ENCODE assay signal across 34 cellular contexts in genomic region chr6:99407076-99407475, GRCh38. TPM values are rescaled to one million over a fixed set of nuclear protein-coding genes. Genes with fewer than 3 reads are reported as not detected.
"Had no signal": no experiment of that assay in that cellular context is flagged by ENCODE, and none has a peak within 500 bp of the region (broad histone marks: within the 10 kb centered on the region; RNA-seq: fewer than 3 reads in every experiment).

No MANE protein-coding gene starts in this region.

- FAIRE-seq: colon had no signal

- H3K4me3 ChIP-seq: adrenal gland, body of pancreas, esophagus muscularis mucosa, gastrocnemius medialis, heart left ventricle had no signal

- H3K4me3 Mint-ChIP-seq: activated B cell treated with CpG ODN at 0.5 μM for 24 hours; activated CD4-positive, alpha-beta memory T cell treated with anti-CD3 and anti-CD28 coated beads, Interleukin-2, amount 10 ng/mL, durations not matched to agents 7 days and 5 days; activated CD4-positive, alpha-beta T cell treated with anti-CD3 and anti-CD28 coated beads, Interleukin-2, amount 10 ng/mL, durations not matched to agents 24 days and 14 days; activated naive CD4-positive, alpha-beta T cell treated with anti-CD3 and anti-CD28 coated beads, Interleukin-2, amount 10 ng/mL, durations not matched to agents 7 days and 5 days; activated T-cell treated with anti-CD3 and anti-CD28 coated beads, Interleukin-2, amount 50 U/mL, for 24 hours; activated T-cell treated with anti-CD3 and anti-CD28 coated beads, Interleukin-2, amount 50 U/mL, for 72 hours; effector memory CD8-positive, alpha-beta T cell; T-cell; T-helper 1 cell treated with Interleukin-12 subunit alpha and Interleukin-12 subunit beta and Interleukin-4 antibody, amounts not matched to agents 30 μg/mL and 1 μg/mL, for 36 hours; T-helper 2 cell treated with Interferon-gamma antibody and Interleukin-4, amounts not matched to agents 5 μg/mL and 100 μg/mL, for 36 hours had no signal

- H3K27ac Mint-ChIP-seq: activated B cell treated with CpG ODN at 0.5 μM for 24 hours; activated CD4-positive, alpha-beta memory T cell treated with anti-CD3 and anti-CD28 coated beads, Interleukin-2, amount 10 ng/mL, durations not matched to agents 7 days and 5 days; activated CD4-positive, alpha-beta T cell treated with anti-CD3 and anti-CD28 coated beads, Interleukin-2, amount 10 ng/mL, durations not matched to agents 24 days and 14 days; activated naive CD4-positive, alpha-beta T cell treated with anti-CD3 and anti-CD28 coated beads, Interleukin-2, amount 10 ng/mL, durations not matched to agents 7 days and 5 days; activated T-cell treated with anti-CD3 and anti-CD28 coated beads, Interleukin-2, amount 50 U/mL, for 72 hours; T-cell; T-helper 1 cell treated with Interleukin-12 subunit alpha and Interleukin-12 subunit beta and Interleukin-4 antibody, amounts not matched to agents 30 μg/mL and 1 μg/mL, for 36 hours; T-helper 2 cell treated with Interferon-gamma antibody and Interleukin-4, amounts not matched to agents 5 μg/mL and 100 μg/mL, for 36 hours had no signal

- H3K9me3 ChIP-seq: adrenal gland, body of pancreas, esophagus muscularis mucosa, gastrocnemius medialis, heart left ventricle had no signal

- H3K27me3 ChIP-seq: adrenal gland, body of pancreas, esophagus muscularis mucosa, foreskin keratinocyte, gastrocnemius medialis, heart left ventricle had no signal

- H3K27me3 Mint-ChIP-seq: activated B cell treated with CpG ODN at 0.5 μM for 24 hours; activated CD4-positive, alpha-beta memory T cell treated with anti-CD3 and anti-CD28 coated beads, Interleukin-2, amount 10 ng/mL, durations not matched to agents 7 days and 5 days; activated CD4-positive, alpha-beta T cell treated with anti-CD3 and anti-CD28 coated beads, Interleukin-2, amount 10 ng/mL, durations not matched to agents 24 days and 14 days; activated naive CD4-positive, alpha-beta T cell treated with anti-CD3 and anti-CD28 coated beads, Interleukin-2, amount 10 ng/mL, durations not matched to agents 7 days and 5 days; activated T-cell treated with anti-CD3 and anti-CD28 coated beads, Interleukin-2, amount 50 U/mL, for 24 hours; effector memory CD8-positive, alpha-beta T cell; T-cell had no signal

- ATAC-seq: activated CD4-positive, CD25-positive, alpha-beta regulatory T cell treated with anti-CD3 and anti-CD28 coated beads, Interleukin-2, amount 50 U/mL, for 24 hours; activated naive CD4-positive, alpha-beta T cell treated with anti-CD3 and anti-CD28 coated beads, Interleukin-2, amount 50 U/mL, for 72 hours; activated T-cell treated with anti-CD3 and anti-CD28 coated beads, Interleukin-2, amount 50 U/mL, for 72 hours; body of pancreas; effector memory CD8-positive, alpha-beta T cell; foreskin keratinocyte; gastrocnemius medialis; heart left ventricle; T-cell had no signal

- DNase-seq: activated B cell treated with CpG ODN at 0.5 μM for 24 hours; activated CD4-positive, alpha-beta memory T cell treated with anti-CD3 and anti-CD28 coated beads, Interleukin-2, amount 10 ng/mL, durations not matched to agents 7 days and 5 days; activated CD4-positive, alpha-beta T cell treated with anti-CD3 and anti-CD28 coated beads, Interleukin-2, amount 10 ng/mL, durations not matched to agents 24 days and 14 days; activated CD4-positive, alpha-beta T cell treated with anti-CD3 and anti-CD28 coated beads, Interleukin-2, amount 50 U/mL, for 4 hours; activated CD8-positive, alpha-beta memory T cell treated with anti-CD3 and anti-CD28 coated beads, Interleukin-2, amount 50 U/mL, for 48 hours; activated gamma-delta T cell; activated naive CD4-positive, alpha-beta T cell; activated naive CD4-positive, alpha-beta T cell treated with anti-CD3 and anti-CD28 coated beads, Interleukin-2, amount 10 ng/mL, durations not matched to agents 7 days and 5 days; activated T-cell treated with anti-CD3 and anti-CD28 coated beads for 4 hours; activated T-cell treated with anti-CD3 and anti-CD28 coated beads, Interleukin-2, amount 50 U/mL, for 24 hours; activated T-cell treated with anti-CD3 and anti-CD28 coated beads, Interleukin-2, amount 50 U/mL, for 72 hours; adrenal gland; amygdala; aorta; body of pancreas; caudate nucleus; cortex of kidney; dermis blood vessel endothelial cell; effector CD4-positive, alpha-beta T cell; effector memory CD8-positive, alpha-beta T cell; erythroblast; foreskin keratinocyte; gastrocnemius medialis; glutamatergic neuron; heart left ventricle; T-cell; T1000; WERI-Rb-1 had no signal

- H3K4me1 ChIP-seq: body of pancreas, foreskin keratinocyte had no signal

- H3K27ac ChIP-seq: adrenal gland, body of pancreas, esophagus muscularis mucosa, foreskin keratinocyte, gastrocnemius medialis, heart left ventricle, WERI-Rb-1 had no signal

RNA-seq across cellular contexts. Expression of gene FAXC, which starts 57.6 kb away (rescaled TPM):
- total RNA-seq: activated B cell treated with CpG ODN at 0.5 μM for 24 hours; activated CD4-positive, alpha-beta T cell treated with anti-CD3 and anti-CD28 coated beads, Interleukin-2, amount 10 ng/mL, durations not matched to agents 24 days and 14 days; activated naive CD4-positive, alpha-beta T cell treated with anti-CD3 and anti-CD28 coated beads, Interleukin-2, amount 50 U/mL, for 72 hours; activated T-cell treated with anti-CD3 and anti-CD28 coated beads, Interleukin-2, amount 50 U/mL, for 72 hours had no signal
